In genomic region chr13:69946443-69946955, GRCh38 we compare ENCODE assay signal across 29 cellular contexts.
"Had no signal": no experiment of that assay in that cellular context is flagged by ENCODE, and none has a peak within 500 bp of the region (broad histone marks: within the 10 kb centered on the region; RNA-seq: fewer than 3 reads in every experiment).

No MANE protein-coding gene starts in this region.

- H3K4me1 ChIP-seq: ascending aorta, Peyer's patch, SJSA1 had no signal

- H3K27me3 ChIP-seq: ascending aorta, cardiac muscle cell, MG63, Peyer's patch, SJSA1 had no signal

- DNase-seq: activated CD4-positive, alpha-beta T cell treated with anti-CD3 and anti-CD28 coated beads, Interleukin-2, amount 10 ng/mL, durations not matched to agents 24 days and 14 days; activated CD4-positive, alpha-beta T cell treated with anti-CD3 and anti-CD28 coated beads, Interleukin-2, amount 50 U/mL, for 4 hours; activated CD8-positive, alpha-beta T cell treated with anti-CD3 and anti-CD28 coated beads for 36 hours; activated effector memory CD4-positive, alpha-beta T cell treated with anti-CD3 and anti-CD28 coated beads, Interleukin-2, amount 50 U/mL, for 16 hours; activated naive CD4-positive, alpha-beta T cell; activated naive CD4-positive, alpha-beta T cell treated with anti-CD3 and anti-CD28 coated beads, Interleukin-2, amount 50 U/mL, for 16 hours; activated naive CD8-positive, alpha-beta T cell treated with anti-CD3 and anti-CD28 coated beads for 36 hours; activated T-cell treated with anti-CD3 and anti-CD28 coated beads, Interleukin-2, amount 50 U/mL, for 1 hour; activated T-cell treated with anti-CD3 and anti-CD28 coated beads, Interleukin-2, amount 50 U/mL, for 72 hours; amniotic stem cell; Kasumi-1; KG1; MG63; MV-4-11; NCI-H1092; NCI-H1417 treated with DMSO at 0.1 percent for 48 hours; NCI-H187 treated with DMSO at 0.1 percent for 48 hours; PC-3; Peyer's patch; RPMI8226; SHP77 treated with DMSO at 0.1 percent for 48 hours; SK-N-SH had no signal

- H3K4me3 ChIP-seq: ascending aorta, cardiac muscle cell, MG63, Peyer's patch, SJSA1 had no signal

- H3K4me3 Mint-ChIP-seq: activated CD4-positive, alpha-beta T cell treated with anti-CD3 and anti-CD28 coated beads, Interleukin-2, amount 10 ng/mL, durations not matched to agents 24 days and 14 days; activated CD8-positive, alpha-beta T cell treated with anti-CD3 and anti-CD28 coated beads for 36 hours; activated naive CD8-positive, alpha-beta T cell treated with anti-CD3 and anti-CD28 coated beads for 36 hours; activated T-cell treated with anti-CD3 and anti-CD28 coated beads, Interleukin-2, amount 50 U/mL, for 72 hours; activated T-helper 17 cell treated with anti-CD3 and anti-CD28 coated beads, Interleukin-2, amount 50 U/mL, for 72 hours; central memory CD8-positive, alpha-beta T cell; T-helper 1 cell treated with Interleukin-12 subunit alpha and Interleukin-12 subunit beta and Interleukin-4 antibody, amounts not matched to agents 30 μg/mL and 1 μg/mL, for 36 hours; T-helper 2 cell treated with Interferon-gamma antibody and Interleukin-4, amounts not matched to agents 5 μg/mL and 100 μg/mL, for 36 hours had no signal

- H3K27me3 Mint-ChIP-seq: activated CD4-positive, alpha-beta T cell treated with anti-CD3 and anti-CD28 coated beads, Interleukin-2, amount 10 ng/mL, durations not matched to agents 24 days and 14 days; activated CD8-positive, alpha-beta T cell treated with anti-CD3 and anti-CD28 coated beads for 36 hours; activated naive CD8-positive, alpha-beta T cell treated with anti-CD3 and anti-CD28 coated beads for 36 hours; activated T-helper 17 cell treated with anti-CD3 and anti-CD28 coated beads, Interleukin-2, amount 50 U/mL, for 72 hours; central memory CD8-positive, alpha-beta T cell had no signal

- H3K4me1 Mint-ChIP-seq: activated CD4-positive, alpha-beta T cell treated with anti-CD3 and anti-CD28 coated beads, Interleukin-2, amount 10 ng/mL, durations not matched to agents 24 days and 14 days; activated naive CD8-positive, alpha-beta T cell treated with anti-CD3 and anti-CD28 coated beads for 36 hours; activated T-helper 17 cell treated with anti-CD3 and anti-CD28 coated beads, Interleukin-2, amount 50 U/mL, for 72 hours; central memory CD8-positive, alpha-beta T cell had no signal

- H3K27ac Mint-ChIP-seq: activated CD4-positive, alpha-beta T cell treated with anti-CD3 and anti-CD28 coated beads, Interleukin-2, amount 10 ng/mL, durations not matched to agents 24 days and 14 days; activated CD8-positive, alpha-beta T cell treated with anti-CD3 and anti-CD28 coated beads for 36 hours; activated naive CD8-positive, alpha-beta T cell treated with anti-CD3 and anti-CD28 coated beads for 36 hours; activated T-cell treated with anti-CD3 and anti-CD28 coated beads, Interleukin-2, amount 50 U/mL, for 72 hours; activated T-helper 17 cell treated with anti-CD3 and anti-CD28 coated beads, Interleukin-2, amount 50 U/mL, for 72 hours; T-helper 1 cell treated with Interleukin-12 subunit alpha and Interleukin-12 subunit beta and Interleukin-4 antibody, amounts not matched to agents 30 μg/mL and 1 μg/mL, for 36 hours; T-helper 2 cell treated with Interferon-gamma antibody and Interleukin-4, amounts not matched to agents 5 μg/mL and 100 μg/mL, for 36 hours had no signal

- H3K9ac ChIP-seq: SK-N-SH had no signal

- H3K36me3 Mint-ChIP-seq: activated naive CD8-positive, alpha-beta T cell treated with anti-CD3 and anti-CD28 coated beads for 36 hours had no signal

- H3K36me3 ChIP-seq: ascending aorta, cardiac muscle cell, MG63, Peyer's patch, SJSA1 had no signal

- H3K9me3 ChIP-seq: ascending aorta, MG63, Peyer's patch, SJSA1, SK-N-SH had no signal

- H3K27ac ChIP-seq: ascending aorta, cardiac muscle cell, Peyer's patch, SJSA1 had no signal
